ENCODE assay signal across 1 cellular context in the genomic region with DNA sequence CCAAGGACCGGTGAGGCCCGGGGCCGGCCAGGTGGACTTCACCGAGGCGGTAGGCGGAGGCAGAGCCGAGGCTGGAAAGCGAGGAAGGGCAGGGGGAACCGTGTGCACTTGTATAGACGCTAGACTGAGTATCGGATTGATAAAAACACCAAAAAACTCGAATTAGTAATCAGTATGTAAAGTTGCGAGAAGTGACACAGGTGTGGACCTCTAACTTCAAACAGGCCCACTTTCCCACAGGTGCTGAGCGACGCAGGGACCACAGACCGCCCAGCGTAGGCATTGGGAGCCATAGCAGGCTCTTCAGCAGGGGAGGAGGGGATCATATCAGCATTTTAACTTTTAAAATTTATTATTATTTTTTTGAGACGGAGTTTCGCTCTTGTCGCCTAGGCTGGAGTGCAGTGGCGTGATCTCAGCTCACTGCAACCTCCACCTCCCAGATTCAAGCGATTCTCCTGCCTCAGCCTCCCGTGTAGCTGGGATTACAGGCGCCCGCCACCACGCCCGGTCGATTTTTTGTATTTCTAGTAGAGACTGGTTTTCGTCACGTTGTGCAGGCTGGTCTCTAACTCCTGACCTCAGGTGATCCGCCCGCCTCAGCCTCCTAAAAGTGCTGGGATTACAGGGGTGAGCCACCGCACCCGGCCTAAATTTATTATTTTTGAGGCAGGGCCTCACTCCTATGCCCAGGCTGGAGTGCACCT.
TF ChIP-seq lines count a peak whose summit lies in the region.

No MANE protein-coding gene starts in this region.

TF ChIP-seq in H1, 55 proteins besides CTCF, POLR2A, EP300 and RAD21:
- TF ChIP-seq NANOG (IDR thresholded peaks at IDR 0.05; ENCODE audit: insufficient read depth, low read depth, low read length, poor library complexity, severe bottlenecking) (no peak), CBX5 (IDR thresholded peaks at IDR 0.05; ENCODE audit: low read depth, low read length) (no peak), CEBPB (IDR thresholded peaks at IDR 0.05; ENCODE audit: low read depth, low read length) (no peak), CHD1 (IDR thresholded peaks at IDR 0.05; ENCODE audit: low read depth, low read length) (no peak), TCF12 (IDR thresholded peaks at IDR 0.05; ENCODE audit: low read depth, low read length) (no peak), SUZ12 (IDR thresholded peaks at IDR 0.05; ENCODE audit: low read length) (no peak), YY1 (IDR thresholded peaks at IDR 0.05; ENCODE audit: low read depth, low read length) (no peak), RBBP5 (IDR thresholded peaks at IDR 0.05; ENCODE audit: borderline replicate concordance, low read depth, low read length) (no peak), GABPA (IDR thresholded peaks at IDR 0.05; ENCODE audit: borderline replicate concordance, insufficient read depth, low read length) (no peak), MAFK (IDR thresholded peaks at IDR 0.05; ENCODE audit: low read depth, low read length) (no peak), SAP30 (IDR thresholded peaks at IDR 0.05; ENCODE audit: insufficient read depth, insufficient replicate concordance, low read length) (no peak), FOSL1 (IDR thresholded peaks at IDR 0.05; ENCODE audit: insufficient read depth, low read depth, low read length) (no peak), CREB1 (IDR thresholded peaks at IDR 0.05) (no peak)
- TF ChIP-seq, protein P1, sequence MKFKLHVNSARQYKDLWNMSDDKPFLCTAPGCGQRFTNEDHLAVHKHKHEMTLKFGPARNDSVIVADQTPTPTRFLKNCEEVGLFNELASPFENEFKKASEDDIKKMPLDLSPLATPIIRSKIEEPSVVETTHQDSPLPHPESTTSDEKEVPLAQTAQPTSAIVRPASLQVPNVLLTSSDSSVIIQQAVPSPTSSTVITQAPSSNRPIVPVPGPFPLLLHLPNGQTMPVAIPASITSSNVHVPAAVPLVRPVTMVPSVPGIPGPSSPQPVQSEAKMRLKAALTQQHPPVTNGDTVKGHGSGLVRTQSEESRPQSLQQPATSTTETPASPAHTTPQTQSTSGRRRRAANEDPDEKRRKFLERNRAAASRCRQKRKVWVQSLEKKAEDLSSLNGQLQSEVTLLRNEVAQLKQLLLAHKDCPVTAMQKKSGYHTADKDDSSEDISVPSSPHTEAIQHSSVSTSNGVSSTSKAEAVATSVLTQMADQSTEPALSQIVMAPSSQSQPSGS (IDR thresholded peaks at IDR 0.05; ENCODE audit: low read length): no peak
